ENCODE assay signal across 1 cellular context in the genomic region with DNA sequence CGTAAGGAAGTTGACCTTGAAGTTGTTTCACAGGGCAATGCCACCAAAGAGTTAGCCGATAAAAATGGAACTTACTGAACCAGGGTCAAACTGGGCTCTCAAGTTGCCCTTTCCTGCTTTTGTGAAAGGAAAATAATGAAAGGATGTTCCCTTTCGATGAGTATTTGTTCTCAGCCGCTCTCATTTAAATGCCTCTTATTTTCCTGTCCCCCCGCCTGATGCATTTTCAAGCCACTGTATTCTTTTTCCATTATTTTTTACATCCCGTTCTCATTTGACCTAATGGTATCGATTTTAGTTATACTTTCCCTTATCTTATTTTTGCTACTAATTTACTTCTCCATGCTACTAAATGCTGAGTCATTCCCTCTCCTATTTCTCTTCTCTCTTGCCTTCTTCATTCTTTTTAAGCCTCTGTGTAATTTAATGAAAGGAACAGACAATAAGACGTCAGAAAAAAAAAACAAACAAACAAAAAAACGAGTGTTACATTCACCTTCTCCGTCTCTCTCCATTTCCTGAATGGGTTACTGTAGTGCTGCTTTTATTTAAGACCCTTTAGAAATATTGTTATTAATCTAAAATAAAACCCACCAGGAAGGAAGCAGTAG.
TF ChIP-seq lines count a peak whose summit lies in the region.

No MANE protein-coding gene starts in this region.

TF ChIP-seq in IMR-90, 13 proteins besides CTCF, POLR2A, EP300 and RAD21:
- no peak for TF ChIP-seq MAZ (IDR thresholded peaks at IDR 0.05; ENCODE audit: borderline replicate concordance, low read depth, low read length)
- TF ChIP-seq MXI1 (IDR thresholded peaks at IDR 0.05; ENCODE audit: borderline replicate concordance, low read depth, low read length): no peak
- TF ChIP-seq, protein P1, sequence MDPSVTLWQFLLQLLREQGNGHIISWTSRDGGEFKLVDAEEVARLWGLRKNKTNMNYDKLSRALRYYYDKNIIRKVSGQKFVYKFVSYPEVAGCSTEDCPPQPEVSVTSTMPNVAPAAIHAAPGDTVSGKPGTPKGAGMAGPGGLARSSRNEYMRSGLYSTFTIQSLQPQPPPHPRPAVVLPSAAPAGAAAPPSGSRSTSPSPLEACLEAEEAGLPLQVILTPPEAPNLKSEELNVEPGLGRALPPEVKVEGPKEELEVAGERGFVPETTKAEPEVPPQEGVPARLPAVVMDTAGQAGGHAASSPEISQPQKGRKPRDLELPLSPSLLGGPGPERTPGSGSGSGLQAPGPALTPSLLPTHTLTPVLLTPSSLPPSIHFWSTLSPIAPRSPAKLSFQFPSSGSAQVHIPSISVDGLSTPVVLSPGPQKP (IDR thresholded peaks at IDR 0.05; ENCODE audit: borderline replicate concordance, low read depth, low read length): no peak
- TF ChIP-seq CEBPB (IDR thresholded peaks at IDR 0.05; ENCODE audit: low read depth, low read length): no peak
- no peak for TF ChIP-seq BHLHE40 (IDR thresholded peaks at IDR 0.05; ENCODE audit: low read depth, low read length)
- peak; percentile 99 for TF ChIP-seq NFE2L2 (IDR thresholded peaks at IDR 0.05; ENCODE audit: low read depth, low read length)
- TF ChIP-seq, protein P2, sequence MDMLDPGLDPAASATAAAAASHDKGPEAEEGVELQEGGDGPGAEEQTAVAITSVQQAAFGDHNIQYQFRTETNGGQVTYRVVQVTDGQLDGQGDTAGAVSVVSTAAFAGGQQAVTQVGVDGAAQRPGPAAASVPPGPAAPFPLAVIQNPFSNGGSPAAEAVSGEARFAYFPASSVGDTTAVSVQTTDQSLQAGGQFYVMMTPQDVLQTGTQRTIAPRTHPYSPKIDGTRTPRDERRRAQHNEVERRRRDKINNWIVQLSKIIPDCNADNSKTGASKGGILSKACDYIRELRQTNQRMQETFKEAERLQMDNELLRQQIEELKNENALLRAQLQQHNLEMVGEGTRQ (IDR thresholded peaks at IDR 0.05; ENCODE audit: low read depth, low read length): no peak
- TF ChIP-seq RFX5 (IDR thresholded peaks at IDR 0.05; ENCODE audit: low read depth, low read length): no peak
- no peak for TF ChIP-seq CHD1 (IDR thresholded peaks at IDR 0.05; ENCODE audit: low read depth, low read length)
- no peak for TF ChIP-seq RCOR1 (IDR thresholded peaks at IDR 0.05; ENCODE audit: insufficient replicate concordance, low read length)
- peak; percentile 90 for TF ChIP-seq MAFK (IDR thresholded peaks at IDR 0.05; ENCODE audit: low read depth, low read length)
- no peak for TF ChIP-seq SMC3 (IDR thresholded peaks at IDR 0.05; ENCODE audit: low read depth, low read length)
- no peak for TF ChIP-seq FOS (IDR thresholded peaks at IDR 0.05; ENCODE audit: low read depth, low read length)
